Comparison of ENCODE assay signal across 2 cellular contexts in genomic region chr6:10419749-10420545, GRCh38.
TF ChIP-seq lines count a peak whose summit lies in the region.

No MANE protein-coding gene starts in this region.

TF ChIP-seq in HEK293T, 16 proteins besides CTCF, POLR2A, EP300 and RAD21:
- TF ChIP-seq L3MBTL2 (conservative IDR thresholded peaks at IDR 0.05) (0 out of 2 replicates have a peak, but pooled peaks have one; percentile 18), SUZ12 (IDR thresholded peaks at IDR 0.05) (no peak)

TF ChIP-seq in K562, 482 proteins besides CTCF, POLR2A, EP300 and RAD21:
- TF ChIP-seq ZBTB7A (IDR thresholded peaks at IDR 0.05; ENCODE audit: borderline replicate concordance, control insufficient read depth, low read depth, low read length) (no peak), CCAR2 (IDR thresholded peaks at IDR 0.05; ENCODE audit: low read depth, low read length) (no peak), NRF1 (conservative IDR thresholded peaks at IDR 0.05 in 1 of 2, IDR thresholded peaks at IDR 0.05 in 1 of 2) (peak; percentile 4 to 8; a peak in 2 of 4 replicates), TFAP4 (CRISPR knock-in tag; IDR thresholded peaks at IDR 0.05; ENCODE audit: borderline replicate concordance) (no peak), MBD2 (IDR thresholded peaks at IDR 0.05; ENCODE audit: borderline replicate concordance, low read depth) (no peak), CHD2 (IDR thresholded peaks at IDR 0.05; ENCODE audit: low read depth, low read length) (no peak), CEBPG (CRISPR knock-in tag; IDR thresholded peaks at IDR 0.05) (peak; percentile 41; the same call in 1 of the 2 replicates), CEBPG (tag; conservative IDR thresholded peaks at IDR 0.05 in 1 of 2, IDR thresholded peaks at IDR 0.05 in 1 of 2) (peak; percentile 45 to 67; a peak in 2 of 4 replicates), MTA2 (IDR thresholded peaks at IDR 0.05; ENCODE audit: low read depth) (no peak)
- TF ChIP-seq, protein P1, sequence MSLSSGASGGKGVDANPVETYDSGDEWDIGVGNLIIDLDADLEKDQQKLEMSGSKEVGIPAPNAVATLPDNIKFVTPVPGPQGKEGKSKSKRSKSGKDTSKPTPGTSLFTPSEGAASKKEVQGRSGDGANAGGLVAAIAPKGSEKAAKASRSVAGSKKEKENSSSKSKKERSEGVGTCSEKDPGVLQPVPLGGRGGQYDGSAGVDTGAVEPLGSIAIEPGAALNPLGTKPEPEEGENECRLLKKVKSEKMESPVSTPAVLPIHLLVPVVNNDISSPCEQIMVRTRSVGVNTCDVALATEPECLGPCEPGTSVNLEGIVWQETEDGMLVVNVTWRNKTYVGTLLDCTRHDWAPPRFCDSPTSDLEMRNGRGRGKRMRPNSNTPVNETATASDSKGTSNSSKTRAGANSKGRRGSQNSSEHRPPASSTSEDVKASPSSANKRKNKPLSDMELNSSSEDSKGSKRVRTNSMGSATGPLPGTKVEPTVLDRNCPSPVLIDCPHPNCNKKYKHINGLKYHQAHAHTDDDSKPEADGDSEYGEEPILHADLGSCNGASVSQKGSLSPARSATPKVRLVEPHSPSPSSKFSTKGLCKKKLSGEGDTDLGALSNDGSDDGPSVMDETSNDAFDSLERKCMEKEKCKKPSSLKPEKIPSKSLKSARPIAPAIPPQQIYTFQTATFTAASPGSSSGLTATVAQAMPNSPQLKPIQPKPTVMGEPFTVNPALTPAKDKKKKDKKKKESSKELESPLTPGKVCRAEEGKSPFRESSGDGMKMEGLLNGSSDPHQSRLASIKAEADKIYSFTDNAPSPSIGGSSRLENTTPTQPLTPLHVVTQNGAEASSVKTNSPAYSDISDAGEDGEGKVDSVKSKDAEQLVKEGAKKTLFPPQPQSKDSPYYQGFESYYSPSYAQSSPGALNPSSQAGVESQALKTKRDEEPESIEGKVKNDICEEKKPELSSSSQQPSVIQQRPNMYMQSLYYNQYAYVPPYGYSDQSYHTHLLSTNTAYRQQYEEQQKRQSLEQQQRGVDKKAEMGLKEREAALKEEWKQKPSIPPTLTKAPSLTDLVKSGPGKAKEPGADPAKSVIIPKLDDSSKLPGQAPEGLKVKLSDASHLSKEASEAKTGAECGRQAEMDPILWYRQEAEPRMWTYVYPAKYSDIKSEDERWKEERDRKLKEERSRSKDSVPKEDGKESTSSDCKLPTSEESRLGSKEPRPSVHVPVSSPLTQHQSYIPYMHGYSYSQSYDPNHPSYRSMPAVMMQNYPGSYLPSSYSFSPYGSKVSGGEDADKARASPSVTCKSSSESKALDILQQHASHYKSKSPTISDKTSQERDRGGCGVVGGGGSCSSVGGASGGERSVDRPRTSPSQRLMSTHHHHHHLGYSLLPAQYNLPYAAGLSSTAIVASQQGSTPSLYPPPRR (CRISPR knock-in tag; IDR thresholded peaks at IDR 0.05; ENCODE audit: borderline replicate concordance), result no peak
TF ChIP-seq in K562: peak in this region for 2.
